7 cellular contexts compared by ENCODE assay signal in the genomic region with DNA sequence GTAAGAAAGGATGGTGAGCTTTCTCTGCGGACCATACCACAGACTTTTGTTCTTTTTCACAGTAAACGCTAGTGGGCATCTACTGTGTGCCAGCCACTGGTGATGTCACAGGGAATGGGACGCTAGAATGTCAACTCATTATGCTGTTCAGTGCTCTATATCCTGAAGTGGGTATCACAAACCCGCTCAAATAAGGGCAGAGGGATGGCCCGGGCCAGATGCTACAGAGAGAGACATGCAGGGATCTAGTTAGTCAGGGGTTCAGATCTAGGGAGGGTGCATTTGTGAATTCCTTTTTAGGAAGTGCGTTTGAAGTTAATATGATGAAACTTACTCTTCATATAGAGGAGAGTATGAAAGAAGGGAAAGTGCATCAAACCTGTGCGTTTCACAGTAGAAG. TPM values are rescaled to one million over a fixed set of nuclear protein-coding genes. Genes with fewer than 3 reads are reported as not detected.
"Had no signal": no experiment of that assay in that cellular context is flagged by ENCODE, and none has a peak within 500 bp of the region (broad histone marks: within the 10 kb centered on the region; RNA-seq: fewer than 3 reads in every experiment).

No MANE protein-coding gene starts in this region.

RNA-seq across cellular contexts. Expression of a gene that starts 6.9 kb away (rescaled TPM):
- total RNA-seq: K562, M059J, PC-3, Peyer's patch, Right ventricle myocardium superior, SJSA1 had no signal
- polyA plus RNA-seq: K562, SK-N-SH had no signal

RNA-seq across cellular contexts. Expression of a gene that starts 21.2 kb away (rescaled TPM):
- total RNA-seq: K562, M059J, PC-3, Peyer's patch, Right ventricle myocardium superior, SJSA1 had no signal
- polyA plus RNA-seq: K562, SK-N-SH had no signal

RNA-seq across cellular contexts. Expression of a gene that starts 37.8 kb away (rescaled TPM):
- total RNA-seq: K562, M059J, PC-3, Peyer's patch, Right ventricle myocardium superior, SJSA1 had no signal
- polyA plus RNA-seq: K562, SK-N-SH had no signal

RNA-seq across cellular contexts. Expression of a gene that starts 45.9 kb away (rescaled TPM):
- total RNA-seq: K562, M059J, PC-3, Peyer's patch, Right ventricle myocardium superior, SJSA1 had no signal
- polyA plus RNA-seq: K562, SK-N-SH had no signal

RNA-seq across cellular contexts. Expression of a gene that starts 56.2 kb away (rescaled TPM):
- total RNA-seq: K562, M059J, PC-3, Peyer's patch, Right ventricle myocardium superior, SJSA1 had no signal
- polyA plus RNA-seq: K562, SK-N-SH had no signal
